Comparison of ENCODE assay signal across 1 cellular context in the genomic region with DNA sequence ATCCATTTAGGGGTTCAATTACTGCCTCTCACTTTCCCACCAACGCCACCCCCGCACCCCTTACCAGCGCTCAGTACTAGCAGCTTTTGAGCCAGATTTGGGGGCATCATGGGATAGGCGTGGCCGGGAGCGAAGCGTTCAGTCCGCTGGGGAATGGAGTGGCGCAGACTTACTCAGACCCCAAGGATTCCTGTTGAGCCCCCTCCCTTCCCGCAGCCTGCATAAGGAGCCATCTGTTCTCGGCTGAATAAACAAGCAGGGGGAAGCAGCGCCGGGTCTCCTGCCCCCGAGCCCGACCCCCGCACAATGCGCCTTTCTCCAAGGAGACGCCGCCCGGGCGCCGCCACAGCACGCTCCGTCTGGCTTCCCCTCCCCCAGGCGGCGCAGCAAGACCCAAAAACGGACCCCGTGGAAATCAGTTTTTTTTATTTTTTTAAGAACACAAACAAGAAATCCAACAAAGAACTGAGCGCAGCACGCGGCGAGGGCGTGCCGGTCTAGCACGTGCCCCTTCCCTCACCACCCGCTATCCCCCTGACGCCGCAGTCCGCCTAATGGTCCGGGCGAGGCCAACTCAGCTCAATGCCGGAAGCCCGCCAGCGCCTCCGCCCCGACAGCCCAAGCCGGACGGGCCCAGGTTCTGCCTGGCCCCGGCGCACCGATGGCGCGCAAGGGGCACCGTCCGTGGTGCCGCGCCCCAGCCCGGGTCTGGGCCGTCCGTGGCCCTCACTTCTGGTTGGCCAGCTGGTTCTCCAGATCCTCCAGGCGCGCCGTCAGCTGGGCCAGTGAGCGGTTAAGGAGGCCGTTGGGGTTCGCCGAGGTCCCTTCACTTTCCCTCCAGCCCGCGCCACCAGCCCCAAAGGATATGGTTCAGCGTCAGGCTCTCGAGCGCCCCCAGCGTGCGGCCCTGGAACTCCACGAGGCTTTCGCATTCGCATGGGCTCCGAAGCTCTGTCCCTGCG.
TF ChIP-seq lines count a peak whose summit lies in the region.

No MANE protein-coding gene starts in this region.

TF ChIP-seq in GM12878, 131 proteins besides CTCF, POLR2A, EP300 and RAD21:
- TF ChIP-seq MTA2 (IDR thresholded peaks at IDR 0.05; ENCODE audit: low read depth) (no peak), RB1 (IDR thresholded peaks at IDR 0.05; ENCODE audit: borderline replicate concordance) (peak; percentile 62; the same call in 1 of the 2 replicates), BHLHE40 (IDR thresholded peaks at IDR 0.05; ENCODE audit: borderline replicate concordance in 1 of 2, low read depth in 2 of 2, low read length in 1 of 2) (peak in 1 of 2 experiments; percentile 77; a peak in 2 of 4 replicates), HDAC6 (IDR thresholded peaks at IDR 0.05; ENCODE audit: unreplicated experiment) (peak; percentile 70), SMARCA5 (IDR thresholded peaks at IDR 0.05) (no peak), IKZF1 (conservative IDR thresholded peaks at IDR 0.05) (peak; percentile 76), ZNF622 (IDR thresholded peaks at IDR 0.05) (no peak), LARP7 (IDR thresholded peaks at IDR 0.05) (peak; percentile 83), YY1 (IDR thresholded peaks at IDR 0.05; ENCODE audit: low read depth, low read length) (0 out of 2 replicates have a peak, but pooled peaks have one; percentile 37), ZNF207 (IDR thresholded peaks at IDR 0.05; ENCODE audit: borderline replicate concordance) (0 out of 2 replicates have a peak, but pooled peaks have one; percentile 31), GATAD2B (conservative IDR thresholded peaks at IDR 0.05; ENCODE audit: low read depth) (0 out of 2 replicates have a peak, but pooled peaks have one; percentile 61)
- TF ChIP-seq, protein P1, sequence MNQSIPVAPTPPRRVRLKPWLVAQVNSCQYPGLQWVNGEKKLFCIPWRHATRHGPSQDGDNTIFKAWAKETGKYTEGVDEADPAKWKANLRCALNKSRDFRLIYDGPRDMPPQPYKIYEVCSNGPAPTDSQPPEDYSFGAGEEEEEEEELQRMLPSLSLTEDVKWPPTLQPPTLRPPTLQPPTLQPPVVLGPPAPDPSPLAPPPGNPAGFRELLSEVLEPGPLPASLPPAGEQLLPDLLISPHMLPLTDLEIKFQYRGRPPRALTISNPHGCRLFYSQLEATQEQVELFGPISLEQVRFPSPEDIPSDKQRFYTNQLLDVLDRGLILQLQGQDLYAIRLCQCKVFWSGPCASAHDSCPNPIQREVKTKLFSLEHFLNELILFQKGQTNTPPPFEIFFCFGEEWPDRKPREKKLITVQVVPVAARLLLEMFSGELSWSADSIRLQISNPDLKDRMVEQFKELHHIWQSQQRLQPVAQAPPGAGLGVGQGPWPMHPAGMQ (IDR thresholded peaks at IDR 0.05; ENCODE audit: borderline replicate concordance): no peak
TF ChIP-seq in GM12878: peak in this region for 8.
